Comparison of ENCODE assay signal across 23 cellular contexts in the genomic region with DNA sequence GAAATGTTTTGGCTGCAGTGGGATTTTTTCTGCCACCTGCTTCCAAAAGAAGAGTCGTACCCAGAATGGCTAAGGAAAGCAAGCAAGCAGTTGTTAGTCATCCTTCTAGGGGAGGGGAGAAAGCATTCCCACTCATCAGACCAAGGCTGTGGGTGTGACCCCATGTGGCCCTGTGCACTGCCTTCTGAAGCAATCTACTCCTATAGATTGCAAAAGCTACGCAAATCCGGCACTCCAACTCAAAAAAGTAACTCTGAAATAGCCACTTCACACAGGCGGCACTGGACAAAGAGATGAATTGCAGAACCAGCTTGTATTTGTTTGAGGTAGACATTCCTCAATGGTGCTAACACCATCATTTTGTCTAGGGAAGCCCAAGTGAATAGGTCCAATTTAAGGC.
"Had no signal": no experiment of that assay in that cellular context is flagged by ENCODE, and none has a peak within 500 bp of the region (broad histone marks: within the 10 kb centered on the region; RNA-seq: fewer than 3 reads in every experiment).

No MANE protein-coding gene starts in this region.

- H3K4me1 ChIP-seq: prostate gland, tibial nerve had no signal

- H3K27me3 ChIP-seq: cardiac muscle cell, tibial nerve had no signal

- DNase-seq: activated CD4-positive, alpha-beta T cell treated with anti-CD3 and anti-CD28 coated beads, Interleukin-2, amount 10 ng/mL, durations not matched to agents 7 days and 5 days; activated CD4-positive, CD25-positive, alpha-beta regulatory T cell; activated gamma-delta T cell treated with Interleukin-2 at 50 U/mL for 16 hours; activated T-cell treated with anti-CD3 and anti-CD28 coated beads for 4 hours; amniotic stem cell; effector memory CD8-positive, alpha-beta T cell; foreskin melanocyte; hypothalamus; mammary epithelial cell; naive B cell; right cardiac atrium; small intestine; stimulated activated CD4-positive, alpha-beta T cell treated with anti-CD3 and anti-CD28 coated beads, Interleukin-15, amount 100 ng/mL, for 24 hours; stimulated activated CD4-positive, alpha-beta T cell treated with anti-CD3 and anti-CD28 coated beads, Interleukin-2, amount 100 ng/mL, for 48 hours; T-cell had no signal

- H3K27me3 Mint-ChIP-seq: activated CD4-positive, alpha-beta T cell treated with anti-CD3 and anti-CD28 coated beads, Interleukin-2, amount 10 ng/mL, durations not matched to agents 7 days and 5 days; activated naive CD8-positive, alpha-beta T cell; effector memory CD8-positive, alpha-beta T cell; naive B cell; stimulated activated naive CD8-positive, alpha-beta T cell treated with anti-CD3 and anti-CD28 coated beads, Interleukin-15, Interleukin-2, amounts not matched to agents 100 ng/mL and 50 ng/mL, for 24 hours; T-cell had no signal

- H3K4me3 ChIP-seq: cardiac muscle cell, prostate gland, tibial nerve had no signal

- H3K27ac Mint-ChIP-seq: activated CD4-positive, alpha-beta T cell treated with anti-CD3 and anti-CD28 coated beads, Interleukin-2, amount 10 ng/mL, durations not matched to agents 7 days and 5 days; activated naive CD8-positive, alpha-beta T cell; activated T-helper 1 cell treated with anti-CD3 and anti-CD28 coated beads, Interleukin-12 subunit alpha, Interleukin-12 subunit beta, Interleukin-2, Interleukin-4 antibody, amounts not matched to agents 30 ng/mL and 10 ng/mL and 1 ng/mL, durations not matched to agents 14 hours and 24 hours and 36 hours; effector memory CD8-positive, alpha-beta T cell; naive B cell; stimulated activated naive CD8-positive, alpha-beta T cell treated with anti-CD3 and anti-CD28 coated beads, Interleukin-15, Interleukin-2, amounts not matched to agents 100 ng/mL and 50 ng/mL, for 24 hours; T-cell had no signal

- H3K27ac ChIP-seq: cardiac muscle cell, prostate gland, tibial nerve had no signal

- H3K9me3 Mint-ChIP-seq: effector memory CD8-positive, alpha-beta T cell; stimulated activated naive CD8-positive, alpha-beta T cell treated with anti-CD3 and anti-CD28 coated beads, Interleukin-15, Interleukin-2, amounts not matched to agents 100 ng/mL and 50 ng/mL, for 24 hours; T-cell had no signal

- H3K4me3 Mint-ChIP-seq: activated CD4-positive, alpha-beta T cell treated with anti-CD3 and anti-CD28 coated beads, Interleukin-2, amount 10 ng/mL, durations not matched to agents 7 days and 5 days; activated naive CD8-positive, alpha-beta T cell; activated T-helper 1 cell treated with anti-CD3 and anti-CD28 coated beads, Interleukin-12 subunit alpha, Interleukin-12 subunit beta, Interleukin-2, Interleukin-4 antibody, amounts not matched to agents 30 ng/mL and 10 ng/mL and 1 ng/mL, durations not matched to agents 14 hours and 24 hours and 36 hours; effector memory CD8-positive, alpha-beta T cell; naive B cell; neural crest cell; stimulated activated naive CD8-positive, alpha-beta T cell treated with anti-CD3 and anti-CD28 coated beads, Interleukin-15, Interleukin-2, amounts not matched to agents 100 ng/mL and 50 ng/mL, for 24 hours; T-cell had no signal

- H3K4me1 Mint-ChIP-seq: neural crest cell had no signal

- H3K9me3 ChIP-seq: prostate gland had no signal

- ATAC-seq: effector memory CD8-positive, alpha-beta T cell; left lobe of liver; right cardiac atrium; T-cell had no signal

- H3K36me3 ChIP-seq: cardiac muscle cell, prostate gland had no signal
